Comparison of ENCODE assay signal across 8 cellular contexts in the genomic region with DNA sequence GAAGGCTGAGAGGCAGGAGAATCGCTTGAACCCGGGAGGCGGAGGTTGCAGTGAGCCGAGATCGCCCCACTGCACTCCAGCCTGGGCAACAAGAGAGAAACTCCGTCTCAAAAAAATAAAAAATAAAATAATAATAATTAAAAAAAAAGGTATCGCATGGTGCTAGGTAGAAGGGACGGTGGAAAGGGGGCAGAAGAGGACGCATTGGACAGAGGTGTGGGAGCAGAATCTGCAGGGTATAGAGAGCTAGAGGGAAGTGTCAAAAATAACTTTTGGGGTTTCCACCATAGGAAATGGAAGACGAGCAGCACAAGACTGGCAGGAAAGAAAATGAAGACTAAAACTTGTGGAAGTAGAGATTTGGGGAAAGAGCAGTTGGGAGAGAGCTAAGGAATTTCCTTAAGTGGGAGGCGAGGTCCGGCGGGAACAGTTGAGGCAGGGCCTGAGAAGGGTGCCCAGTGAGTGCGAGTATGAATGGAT. TPM values are rescaled to one million over a fixed set of nuclear protein-coding genes. Genes with fewer than 3 reads are reported as not detected.
DNase-seq lines count a peak whose midpoint lies in the region; ATAC-seq and TF ChIP-seq lines count a peak whose summit lies in the region.

No MANE protein-coding gene starts in this region.

- WGBS in stomach, 5 donors = 2 to 5% (median 4%) methylated on average over 14 of the region's 14 CpGs

- H3K36me3 ChIP-seq in iPS-15b (ENCODE audit: control insufficient read depth, insufficient read depth, low read length) (no peaks in the 10 kb centered on the region), stomach (no peaks in the 10 kb centered on the region)

- no peak for DNase-seq in activated CD4-positive, alpha-beta T cell treated with anti-CD3 and anti-CD28 coated beads, Interleukin-2, amount 10 ng/mL, durations not matched to agents 24 days and 14 days
- no peak for DNase-seq in activated CD4-positive, alpha-beta T cell treated with anti-CD3 and anti-CD28 coated beads for 4 hours
- DNase-seq in stomach (no peak), NCI-H2081 (lab: John Stamatoyannopoulos, UW) (no peak)

- intact Hi-C loops in activated CD4-positive, alpha-beta T cell treated with anti-CD3 and anti-CD28 coated beads, Interleukin-2, amount 10 ng/mL, durations not matched to agents 24 days and 14 days (cut with micrococcal nuclease) = loop anchor here (2.0 kb wide), 2 partner anchors 285 to 709 kb away; a partner anchor contains a TSS
- intact Hi-C loops in stomach (cut with DNase I; ENCODE audit: low total_unique reads) = no loop called here

- H3K4me3 Mint-ChIP-seq in activated CD4-positive, alpha-beta T cell treated with anti-CD3 and anti-CD28 coated beads, Interleukin-2, amount 10 ng/mL, durations not matched to agents 24 days and 14 days = peak overlapping the region; percentile 98
- peak overlapping the region; percentile 97 for H3K4me3 Mint-ChIP-seq in activated naive CD8-positive, alpha-beta T cell

- peaks cover 42% of the 10 kb centered on the region for H3K4me1 Mint-ChIP-seq in activated CD4-positive, alpha-beta T cell treated with anti-CD3 and anti-CD28 coated beads, Interleukin-2, amount 10 ng/mL, durations not matched to agents 24 days and 14 days
- peaks cover 56% of the 10 kb centered on the region for H3K4me1 Mint-ChIP-seq in activated naive CD8-positive, alpha-beta T cell (ENCODE audit: low read depth)

- H3K27me3 Mint-ChIP-seq in activated CD4-positive, alpha-beta T cell treated with anti-CD3 and anti-CD28 coated beads, Interleukin-2, amount 10 ng/mL, durations not matched to agents 24 days and 14 days = peaks cover 25% of the 10 kb centered on the region
- peaks cover 15% of the 10 kb centered on the region for H3K27me3 Mint-ChIP-seq in activated naive CD8-positive, alpha-beta T cell

- peaks cover 3% of the 10 kb centered on the region for H3K36me3 Mint-ChIP-seq in activated CD4-positive, alpha-beta T cell treated with anti-CD3 and anti-CD28 coated beads, Interleukin-2, amount 10 ng/mL, durations not matched to agents 24 days and 14 days (ENCODE audit: low read depth)
- peaks cover 4% of the 10 kb centered on the region for H3K36me3 Mint-ChIP-seq in activated naive CD8-positive, alpha-beta T cell

- TF ChIP-seq POLR2A in stomach (IDR thresholded peaks at IDR 0.05) = no peak

- H3K4me1 ChIP-seq in iPS-15b (ENCODE audit: control insufficient read depth, insufficient read depth, low read length) (peaks cover 12% of the 10 kb centered on the region), stomach (peaks cover 32 to 55% (median 49%) of the 10 kb centered on the region in 4 donors)

- ATAC-seq in HG02571 (IDR thresholded peaks at IDR 0.05; ENCODE audit: unreplicated experiment) = no peak
- ATAC-seq in GM18867 (IDR thresholded peaks at IDR 0.05; ENCODE audit: unreplicated experiment) = no peak

- peak overlapping the region; percentile 57 for H3K9ac ChIP-seq in iPS-15b (ENCODE audit: low read depth, low read length)

- peak overlapping the region; percentile 65 for H3K4me3 ChIP-seq in iPS-15b (ENCODE audit: low read depth, low read length)
- H3K4me3 ChIP-seq in stomach = peak overlapping the region; percentile 62 to 86 (median 81)

- H3K9me3 Mint-ChIP-seq in activated CD4-positive, alpha-beta T cell treated with anti-CD3 and anti-CD28 coated beads, Interleukin-2, amount 10 ng/mL, durations not matched to agents 24 days and 14 days = no peaks in the 10 kb centered on the region
- no peaks in the 10 kb centered on the region for H3K9me3 Mint-ChIP-seq in activated naive CD8-positive, alpha-beta T cell (ENCODE audit: low read depth)

- H3K9me3 ChIP-seq in iPS-15b (ENCODE audit: control insufficient read depth, insufficient read depth, low read length) (no peaks in the 10 kb centered on the region), stomach (no peaks in the 10 kb centered on the region)

- H3K27ac Mint-ChIP-seq in activated CD4-positive, alpha-beta T cell treated with anti-CD3 and anti-CD28 coated beads, Interleukin-2, amount 10 ng/mL, durations not matched to agents 24 days and 14 days = peak overlapping the region; percentile 91
- peak overlapping the region; percentile 64 for H3K27ac Mint-ChIP-seq in activated naive CD8-positive, alpha-beta T cell

- TF ChIP-seq EP300 in stomach (IDR thresholded peaks at IDR 0.05) = no peak

- no peak for TF ChIP-seq CTCF in stomach (IDR thresholded peaks at IDR 0.05)

- peak overlapping the region; percentile 92 to 98 (median 96) for H3K27ac ChIP-seq in stomach

- H3K27me3 ChIP-seq in iPS-15b (ENCODE audit: control insufficient read depth, insufficient read depth, low read length) (no peaks in the 10 kb centered on the region), stomach (peaks cover 0 to 38% (median 17%) of the 10 kb centered on the region in 3 donors)

RNA-seq across cellular contexts. Expression of a gene that starts 0.6 kb away (rescaled TPM):
- 23.2 and 28.2 TPM in 2 replicates for total RNA-seq in activated CD4-positive, alpha-beta T cell treated with anti-CD3 and anti-CD28 coated beads, Interleukin-2, amount 10 ng/mL, durations not matched to agents 24 days and 14 days
- 10 to 100 TPM; 15.6 to 39.1 (median 31.5) TPM for total RNA-seq in stomach
- 10 to 100 TPM; 13.3 to 15.7 (median 14.4) TPM for polyA plus RNA-seq in stomach

RNA-seq across cellular contexts. Expression of a gene that starts 11.0 kb away (rescaled TPM):
- not detected in 2 replicates for total RNA-seq in activated CD4-positive, alpha-beta T cell treated with anti-CD3 and anti-CD28 coated beads, Interleukin-2, amount 10 ng/mL, durations not matched to agents 24 days and 14 days
- 1 to 10 TPM in 1 of 5 donors, not detected in 4; 3.1 TPM for total RNA-seq in stomach
- polyA plus RNA-seq in stomach = 10 to 100 TPM in 1 of 3 donors, 1 to 10 TPM in 2; 3.8 to 11.0 (median 4.9) TPM
